ENCODE assay signal across 22 cellular contexts in the genomic region with DNA sequence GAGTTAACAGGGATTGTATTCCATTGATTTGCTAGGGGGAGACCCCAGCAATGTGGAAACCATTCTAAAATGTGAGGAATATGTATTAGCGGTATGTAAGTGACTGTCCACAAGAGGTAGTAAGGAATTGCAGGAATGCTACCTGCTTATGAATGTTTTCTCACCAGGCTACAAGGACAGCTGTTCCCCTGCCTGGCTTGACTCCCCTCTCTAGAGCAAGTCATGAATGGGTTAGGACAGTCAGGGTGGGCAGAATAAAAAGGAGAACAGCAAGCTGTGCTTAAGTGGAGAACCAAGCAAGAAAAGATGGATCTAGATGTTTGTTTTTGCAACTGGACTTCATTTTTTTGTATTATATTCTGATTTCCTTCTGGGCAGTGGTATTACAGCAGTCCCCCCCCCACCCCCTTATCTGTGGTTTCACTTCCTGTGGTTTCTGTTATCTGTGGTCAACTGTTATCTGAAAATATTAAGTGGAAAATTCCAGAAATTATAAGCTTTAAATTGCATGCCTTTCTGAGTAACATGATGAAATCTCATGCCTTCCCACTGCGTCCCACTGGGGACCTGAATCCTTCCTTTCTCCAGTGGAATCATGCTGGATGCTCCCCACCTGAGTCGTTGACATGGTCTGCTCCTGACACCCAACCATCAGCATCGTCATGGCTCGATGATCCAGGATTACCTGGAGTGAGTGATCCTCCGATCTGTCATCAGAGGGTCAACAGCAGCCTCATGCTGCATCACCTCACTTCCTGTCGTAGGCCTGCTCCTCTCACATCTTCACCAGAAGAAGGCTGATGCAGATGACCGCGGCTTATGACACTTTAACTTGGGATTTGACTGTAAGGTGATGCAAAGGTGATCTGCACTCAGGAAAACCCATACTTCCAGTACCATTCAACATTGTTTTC. TPM values are rescaled to one million over a fixed set of nuclear protein-coding genes. Genes with fewer than 3 reads are reported as not detected.
DNase-seq lines count a peak whose midpoint lies in the region; ATAC-seq, FAIRE-seq and TF ChIP-seq lines count a peak whose summit lies in the region.
"Had no signal": no experiment of that assay in that cellular context is flagged by ENCODE, and none has a peak within 500 bp of the region (broad histone marks: within the 10 kb centered on the region; RNA-seq: fewer than 3 reads in every experiment).

No MANE protein-coding gene starts in this region.

- RAD21 ChIA-PET in HCT116 (lab: Charles Lee; ENCODE audit: low non-redundant PET in 1 of 2, low total read pairs in 2 of 2, uncharacterized antibody in 2 of 2, unreplicated experiment in 2 of 2) = no interaction called here

- H2AFZ ChIP-seq in HCT116 (ENCODE audit: low read depth, low read length, poor library complexity, severe bottlenecking) = no peak overlapping the region
- H2AFZ ChIP-seq in astrocyte (ENCODE audit: low read depth, low read length) = no peak overlapping the region
- no peak overlapping the region for H2AFZ ChIP-seq in Karpas-422 (ENCODE audit: low read length)

- no peak overlapping the region for H3K4me3 ChIP-seq in HCT116 (replicated peaks in 1 of 2; ENCODE audit: low read depth in 1 of 2, low read length in 2 of 2)
- H3K4me3 ChIP-seq in astrocyte (ENCODE audit: insufficient read depth, low read depth, low read length) = no peak overlapping the region
- H3K4me3 ChIP-seq in fibroblast of villous mesenchyme (ENCODE audit: low read depth, low read length) = no peak overlapping the region
- H3K4me3 ChIP-seq in Karpas-422 (ENCODE audit: low read length) = no peak overlapping the region
- H3K4me3 ChIP-seq: body of pancreas, mucosa of descending colon, vagina had no signal

- no peak for FAIRE-seq in astrocyte (lab: Jason Lieb, UNC)
- FAIRE-seq: GM18507 had no signal

- H3K9ac ChIP-seq in HCT116 (ENCODE audit: low read length) (no peak overlapping the region), astrocyte (ENCODE audit: low read length) (no peak overlapping the region), Karpas-422 (ENCODE audit: low read length) (no peak overlapping the region)
- H3K9ac ChIP-seq: SK-N-SH had no signal

- H3K9me3 ChIP-seq in HCT116 (ENCODE audit: control insufficient read depth in 1 of 2, insufficient read depth in 1 of 2, low read depth in 1 of 2, low read length in 2 of 2) (no peaks in the 10 kb centered on the region), astrocyte (ENCODE audit: insufficient read depth, low read depth, low read length) (no peaks in the 10 kb centered on the region), Karpas-422 (ENCODE audit: low read length) (no peaks in the 10 kb centered on the region)
- no peaks in the 10 kb centered on the region for H3K9me3 ChIP-seq in CD4-positive, alpha-beta T cell (ENCODE audit: control insufficient read depth, low read length)
- H3K9me3 ChIP-seq: body of pancreas, mucosa of descending colon, SK-N-SH, vagina had no signal

- H3K79me2 ChIP-seq in HCT116 (ENCODE audit: insufficient read depth, low read length) (no peaks in the 10 kb centered on the region), astrocyte (ENCODE audit: insufficient read depth, low read length) (no peaks in the 10 kb centered on the region), Karpas-422 (ENCODE audit: low read length) (no peaks in the 10 kb centered on the region)

- no peaks in the 10 kb centered on the region for H3K9me2 ChIP-seq in HCT116 (ENCODE audit: insufficient read depth)
- H3K9me2 ChIP-seq in Karpas-422 (replicated peaks; ENCODE audit: insufficient read depth, low read length) = no peaks in the 10 kb centered on the region
- H3K9me2 ChIP-seq: SK-N-SH had no signal

- DNase-seq in A172 (ENCODE audit: low spot score) = peak; percentile 50
- no peak for DNase-seq in HCT116 (ENCODE audit: low read depth, low spot score)
- DNase-seq in astrocyte (ENCODE audit: low read depth) = peak; percentile 63
- peak; percentile 89 for DNase-seq in fibroblast of villous mesenchyme (ENCODE audit: low read depth)
- DNase-seq in CD4-positive, alpha-beta T cell = no peak
- no peak for DNase-seq in SW 1271 (lab: John Stamatoyannopoulos, UW)
- DNase-seq in Karpas-422 = no peak
- DNase-seq: activated CD4-positive, CD25-positive, alpha-beta regulatory T cell treated with anti-CD3 and anti-CD28 coated beads, Interleukin-2, amount 50 U/mL, for 72 hours; body of pancreas; DMS153; mucosa of descending colon; NCI-H1417 treated with DMSO at 0.1 percent for 48 hours; SK-N-SH; substantia nigra; T-helper 9 cell had no signal

- H3K4me2 ChIP-seq in HCT116 (ENCODE audit: low read length) = no peak overlapping the region
- H3K4me2 ChIP-seq in astrocyte (ENCODE audit: low read length) = no peak overlapping the region
- H3K4me2 ChIP-seq in Karpas-422 (ENCODE audit: low read depth, low read length, poor library complexity, severe bottlenecking) = no peak overlapping the region
- H3K4me2 ChIP-seq: SK-N-SH had no signal

- intact Hi-C loops in HCT116 (cut with micrococcal nuclease) = no loop called here
- intact Hi-C loops in CD4-positive, alpha-beta T cell (cut with DNase I, micrococcal nuclease) = no loop called here

- H3K27ac ChIP-seq in HCT116 (ENCODE audit: low read depth, low read length) (no peak overlapping the region), astrocyte (ENCODE audit: low read depth, low read length) (no peak overlapping the region), Karpas-422 (ENCODE audit: low read length) (no peak overlapping the region)
- H3K27ac ChIP-seq in CD4-positive, alpha-beta T cell (ENCODE audit: low read depth, low read length) = no peak overlapping the region
- H3K27ac ChIP-seq: body of pancreas, epithelial cell of prostate, vagina had no signal

- peak overlapping the region; percentile 63 for H3K27ac Mint-ChIP-seq in astrocyte (ENCODE audit: unreplicated experiment)
- no peak overlapping the region for H3K27ac Mint-ChIP-seq in CD4-positive, alpha-beta T cell
- H3K27ac Mint-ChIP-seq: activated naive CD4-positive, alpha-beta T cell treated with anti-CD3 and anti-CD28 coated beads, Interleukin-2, amount 50 U/mL, for 24 hours had no signal

- ATAC-seq in HCT116 = peak; percentile 39; the same call in 1 of the 2 replicates
- no peak for ATAC-seq in CD4-positive, alpha-beta T cell (ENCODE audit: poor library complexity)
- no peak for ATAC-seq in HG02623 (IDR thresholded peaks at IDR 0.05; ENCODE audit: unreplicated experiment)
- ATAC-seq: body of pancreas, left lobe of liver, mucosa of descending colon, Panc1 had no signal

- CTCF ChIA-PET in HCT116 (lab: Charles Lee) = no interaction called here
- CTCF ChIA-PET in CD4-positive, alpha-beta T cell (lab: Charles Lee) = interaction anchor here (0.6 kb wide), 1 partner anchor 660 kb away, joined by 4 read pairs; no protein-coding TSS in a partner anchor

- H3K4me1 ChIP-seq in HCT116 (ENCODE audit: control insufficient read depth in 1 of 2, insufficient read depth in 2 of 2, low read length in 2 of 2) = no peaks in the 10 kb centered on the region; a peak in 1 of 4 replicates
- peaks cover 10% of the 10 kb centered on the region for H3K4me1 ChIP-seq in astrocyte (ENCODE audit: insufficient read depth, low read length)
- peaks cover 3% of the 10 kb centered on the region; the same call in 1 of the 2 replicates for H3K4me1 ChIP-seq in Karpas-422 (ENCODE audit: low read length)
- H3K4me1 ChIP-seq: body of pancreas, vagina had no signal

- no peaks in the 10 kb centered on the region for H3K27me3 ChIP-seq in HCT116 (ENCODE audit: insufficient read depth, low read length)
- no peaks in the 10 kb centered on the region for H3K27me3 ChIP-seq in astrocyte (ENCODE audit: insufficient read depth, low read length)
- peaks cover 25% of the 10 kb centered on the region for H3K27me3 ChIP-seq in CD4-positive, alpha-beta T cell (ENCODE audit: control insufficient read depth, insufficient read depth, low read length)
- no peaks in the 10 kb centered on the region for H3K27me3 ChIP-seq in Karpas-422 (ENCODE audit: low read length)
- H3K27me3 ChIP-seq: body of pancreas, vagina had no signal

- H3K36me3 ChIP-seq in HCT116 (ENCODE audit: control insufficient read depth in 1 of 2, insufficient read depth in 2 of 2, low read length in 2 of 2) = no peaks in the 10 kb centered on the region
- no peaks in the 10 kb centered on the region for H3K36me3 ChIP-seq in astrocyte (ENCODE audit: insufficient read depth, low read length)
- H3K36me3 ChIP-seq in Karpas-422 (ENCODE audit: insufficient read depth, low read length) = no peaks in the 10 kb centered on the region
- H3K36me3 ChIP-seq: vagina had no signal

- no peaks in the 10 kb centered on the region for H3K27me3 Mint-ChIP-seq in astrocyte (ENCODE audit: low read depth, unreplicated experiment)
- H3K27me3 Mint-ChIP-seq in CD4-positive, alpha-beta T cell = peaks cover 28% of the 10 kb centered on the region

- BruUV-seq in HCT116 (replicated peaks; lab: Mats Ljungman, UMichigan) = no TSS peak

- H3K9me3 Mint-ChIP-seq in astrocyte (ENCODE audit: unreplicated experiment) = no peaks in the 10 kb centered on the region
- H3K9me3 Mint-ChIP-seq in CD4-positive, alpha-beta T cell = no peaks in the 10 kb centered on the region
- H3K9me3 Mint-ChIP-seq: activated naive CD4-positive, alpha-beta T cell treated with anti-CD3 and anti-CD28 coated beads, Interleukin-2, amount 50 U/mL, for 24 hours had no signal

- TF ChIP-seq CTCF in HCT116 (IDR thresholded peaks at IDR 0.05 in 2 of 3, conservative IDR thresholded peaks at IDR 0.05 in 1 of 3; ENCODE audit: borderline replicate concordance in 1 of 3, insufficient read depth in 1 of 3, low read depth in 2 of 3, low read length in 2 of 3) (no peak), astrocyte (IDR thresholded peaks at IDR 0.05; ENCODE audit: insufficient read depth, low read depth, low read length) (no peak), fibroblast of villous mesenchyme (IDR thresholded peaks at IDR 0.05; ENCODE audit: insufficient read depth, low read depth, low read length) (no peak)
- no peak for TF ChIP-seq CTCF in CD4-positive, alpha-beta T cell (IDR thresholded peaks at IDR 0.05)

- POLR2A ChIA-PET in HCT116 (lab: Charles Lee) = no interaction called here
- POLR2A ChIA-PET in CD4-positive, alpha-beta T cell (lab: Charles Lee) = interaction anchor here (1.8 kb wide), 1 partner anchor 53 kb away, joined by 6 read pairs; a partner anchor contains a TSS

- H4K20me1 ChIP-seq in HCT116 (ENCODE audit: insufficient read depth) (no peaks in the 10 kb centered on the region), astrocyte (ENCODE audit: insufficient read depth, low read length) (peaks cover 17% of the 10 kb centered on the region), Karpas-422 (ENCODE audit: insufficient read depth, low read depth, low read length) (0 out of 2 replicates have a peak, but pooled peaks cover 5% of the 10 kb centered on the region)

- peaks cover 33% of the 10 kb centered on the region for H3K4me1 Mint-ChIP-seq in astrocyte (ENCODE audit: low read depth, unreplicated experiment)
- H3K4me1 Mint-ChIP-seq in CD4-positive, alpha-beta T cell (ENCODE audit: low read depth) = peaks cover 44% of the 10 kb centered on the region

- H3K36me3 Mint-ChIP-seq in astrocyte (ENCODE audit: low read depth, unreplicated experiment) = peaks cover 5% of the 10 kb centered on the region
- H3K36me3 Mint-ChIP-seq in CD4-positive, alpha-beta T cell (ENCODE audit: low read depth) = no peaks in the 10 kb centered on the region
- H3K36me3 Mint-ChIP-seq: activated naive CD4-positive, alpha-beta T cell treated with anti-CD3 and anti-CD28 coated beads, Interleukin-2, amount 50 U/mL, for 24 hours had no signal

- TF ChIP-seq RAD21 in HCT116 (IDR thresholded peaks at IDR 0.05; ENCODE audit: low read depth) = no peak

- H3K4me3 Mint-ChIP-seq in astrocyte (ENCODE audit: unreplicated experiment) = no peak overlapping the region
- H3K4me3 Mint-ChIP-seq in CD4-positive, alpha-beta T cell = no peak overlapping the region
- H3K4me3 Mint-ChIP-seq: activated naive CD4-positive, alpha-beta T cell treated with anti-CD3 and anti-CD28 coated beads, Interleukin-2, amount 50 U/mL, for 24 hours had no signal

- no peak for TF ChIP-seq POLR2A in HCT116 (IDR thresholded peaks at IDR 0.05; ENCODE audit: borderline replicate concordance, extremely low read depth, insufficient read depth, insufficient read length)

RNA-seq across cellular contexts. Expression of a gene that starts 52.2 kb away (rescaled TPM):
- 399 and 471 TPM in 2 replicates for total RNA-seq in A172 (2014; rRNA removed; shearing (Covaris generic))
- total RNA-seq in HCT116 (2021; ENCODE audit: unreplicated experiment) (295 TPM), astrocyte (176 and 181 TPM in 2 replicates), fibroblast of villous mesenchyme (203 and 288 TPM in 2 replicates)
- polyA plus RNA-seq in HCT116 (2012) = 170 and 206 TPM in 2 replicates
- 100 to 1,000 TPM; 162 to 177 TPM for total RNA-seq in CD4-positive, alpha-beta T cell
- 138 and 162 TPM in 2 replicates for total RNA-seq in Karpas-422 (2014; rRNA removed; shearing (Covaris generic); ENCODE audit: low replicate concordance)

Comparison
In these comparisons a context has a peak if more than half of its experiments do, and no peak if none do; other contexts are left out.
1. DNase-seq: peak in A172 (single experiment), astrocyte (single experiment) and fibroblast of villous mesenchyme (single experiment); none in HCT116 (single experiment), CD4-positive, alpha-beta T cell (0 of 10), SW 1271 (0 of 2) and Karpas-422 (single experiment).